Comparison of ENCODE assay signal across 13 cellular contexts in the genomic region with DNA sequence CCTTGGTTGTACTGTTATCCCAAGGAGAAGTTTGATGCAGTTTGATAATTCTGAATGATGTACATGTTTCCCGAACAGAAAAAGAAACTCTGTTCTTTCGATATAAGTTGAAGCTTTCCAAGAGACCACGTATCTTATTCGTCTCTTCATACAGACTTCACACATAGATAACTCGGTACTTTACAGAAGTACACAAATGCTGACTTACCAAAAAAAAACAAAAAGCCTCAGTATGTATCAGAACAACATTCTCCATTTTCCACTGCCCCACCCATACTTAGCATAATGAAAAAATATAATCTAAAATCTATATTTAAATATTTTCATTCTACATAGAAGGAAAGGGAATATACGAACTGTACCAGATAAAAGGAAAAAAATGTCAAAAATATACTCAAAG. TPM values are rescaled to one million over a fixed set of nuclear protein-coding genes. Genes with fewer than 3 reads are reported as not detected.
DNase-seq lines count a peak whose midpoint lies in the region; ATAC-seq and TF ChIP-seq lines count a peak whose summit lies in the region.
"Had no signal": no experiment of that assay in that cellular context is flagged by ENCODE, and none has a peak within 500 bp of the region (broad histone marks: within the 10 kb centered on the region; RNA-seq: fewer than 3 reads in every experiment).

No MANE protein-coding gene starts in this region.

- H3K4me3 Mint-ChIP-seq in CD4-positive, alpha-beta T cell = peak overlapping the region; percentile 97
- H3K4me3 Mint-ChIP-seq in activated naive CD8-positive, alpha-beta T cell treated with anti-CD3 and anti-CD28 coated beads, Interleukin-2, amount 50 U/mL, for 24 hours = peak overlapping the region; percentile 90
- peak overlapping the region in 9 of 10 donors; percentile 78 to 98 (median 92) for H3K4me3 Mint-ChIP-seq in naive thymus-derived CD8-positive, alpha-beta T cell

- intact Hi-C loops in CD4-positive, alpha-beta T cell (cut with DNase I, micrococcal nuclease) = loop anchor here (10.0 kb wide), 4 partner anchors 158 to 622 kb away; a partner anchor contains a TSS

- no peak for TF ChIP-seq CTCF in CD4-positive, alpha-beta T cell (IDR thresholded peaks at IDR 0.05)
- TF ChIP-seq CTCF in HFF-Myc (IDR thresholded peaks at IDR 0.05; ENCODE audit: low read depth, low read length, missing control alignments) = no peak

- CTCF ChIA-PET in CD4-positive, alpha-beta T cell (lab: Charles Lee) = interaction anchor here (1.2 to 1.4 kb wide), 3 partner anchors 39 to 160 kb away, joined by 3 to 5 read pairs (median 4); no protein-coding TSS in a partner anchor
- CTCF ChIA-PET in HEK293T (lab: Yijun Ruan, JAX) = no interaction called here

- H3K4me3 ChIP-seq in HFF-Myc (replicated peaks; ENCODE audit: low read depth, low read length) = peak overlapping the region; percentile 91; the same call in 1 of the 2 replicates

- H3K27me3 Mint-ChIP-seq in CD4-positive, alpha-beta T cell = no peaks in the 10 kb centered on the region
- no peaks in the 10 kb centered on the region for H3K27me3 Mint-ChIP-seq in activated naive CD8-positive, alpha-beta T cell treated with anti-CD3 and anti-CD28 coated beads, Interleukin-2, amount 50 U/mL, for 24 hours
- no peaks in the 10 kb centered on the region for H3K27me3 Mint-ChIP-seq in naive thymus-derived CD8-positive, alpha-beta T cell
- H3K27me3 Mint-ChIP-seq: naive B cell had no signal

- H3K36me3 Mint-ChIP-seq in CD4-positive, alpha-beta T cell (ENCODE audit: low read depth) = peaks cover 17% of the 10 kb centered on the region
- peaks cover 3% of the 10 kb centered on the region for H3K36me3 Mint-ChIP-seq in activated naive CD8-positive, alpha-beta T cell treated with anti-CD3 and anti-CD28 coated beads, Interleukin-2, amount 50 U/mL, for 24 hours (ENCODE audit: low read depth)
- peaks cover 0 to 4% (median 0%) of the 10 kb centered on the region in 3 donors for H3K36me3 Mint-ChIP-seq in naive thymus-derived CD8-positive, alpha-beta T cell
- H3K36me3 Mint-ChIP-seq: naive B cell had no signal

- POLR2A ChIA-PET in CD4-positive, alpha-beta T cell (lab: Charles Lee) = interaction anchor here (1.2 to 4.9 kb wide), 3 partner anchors 14 to 434 kb away, joined by 3 to 31 read pairs (median 4); a partner anchor contains a TSS
- POLR2A ChIA-PET in naive thymus-derived CD8-positive, alpha-beta T cell (lab: Charles Lee) = interaction anchor here (3.6 kb wide), 1 partner anchor 13 kb away, joined by 24 read pairs; no protein-coding TSS in a partner anchor
- POLR2A ChIA-PET in HEK293T (lab: Yijun Ruan, JAX) = interaction anchor here (1.0 to 1.2 kb wide), 2 partner anchors 349 to 514 kb away, joined by 3 read pairs; a partner anchor contains a TSS

- H3K27me3 ChIP-seq in CD4-positive, alpha-beta T cell (ENCODE audit: control insufficient read depth, insufficient read depth, low read length) = no peaks in the 10 kb centered on the region

- H3K9me3 ChIP-seq in CD4-positive, alpha-beta T cell (ENCODE audit: control insufficient read depth, low read length) = no peaks in the 10 kb centered on the region

- no peaks in the 10 kb centered on the region for H3K9me3 Mint-ChIP-seq in CD4-positive, alpha-beta T cell
- H3K9me3 Mint-ChIP-seq in activated naive CD8-positive, alpha-beta T cell treated with anti-CD3 and anti-CD28 coated beads, Interleukin-2, amount 50 U/mL, for 24 hours = no peaks in the 10 kb centered on the region
- no peaks in the 10 kb centered on the region for H3K9me3 Mint-ChIP-seq in naive thymus-derived CD8-positive, alpha-beta T cell
- H3K9me3 Mint-ChIP-seq: naive B cell had no signal

- no peak overlapping the region for H3K27ac ChIP-seq in CD4-positive, alpha-beta T cell (ENCODE audit: low read depth, low read length)

- H3K27ac Mint-ChIP-seq in CD4-positive, alpha-beta T cell = peak overlapping the region; percentile 83
- H3K27ac Mint-ChIP-seq in activated naive CD8-positive, alpha-beta T cell treated with anti-CD3 and anti-CD28 coated beads, Interleukin-2, amount 50 U/mL, for 24 hours = no peak overlapping the region
- H3K27ac Mint-ChIP-seq in naive thymus-derived CD8-positive, alpha-beta T cell = peak overlapping the region in 5 of 10 donors; percentile 4 to 84 (median 7)

- H3K4me1 Mint-ChIP-seq in CD4-positive, alpha-beta T cell (ENCODE audit: low read depth) = peaks cover 79% of the 10 kb centered on the region
- H3K4me1 Mint-ChIP-seq in activated naive CD8-positive, alpha-beta T cell treated with anti-CD3 and anti-CD28 coated beads, Interleukin-2, amount 50 U/mL, for 24 hours = peaks cover 59% of the 10 kb centered on the region
- peaks cover 43 to 82% (median 73%) of the 10 kb centered on the region in 4 donors for H3K4me1 Mint-ChIP-seq in naive thymus-derived CD8-positive, alpha-beta T cell

- ATAC-seq in CD4-positive, alpha-beta T cell (ENCODE audit: poor library complexity) = no peak
- ATAC-seq in activated naive CD8-positive, alpha-beta T cell treated with anti-CD3 and anti-CD28 coated beads, Interleukin-2, amount 50 U/mL, for 24 hours = no peak
- no peak for ATAC-seq in naive thymus-derived CD8-positive, alpha-beta T cell
- ATAC-seq: Right ventricle myocardium inferior had no signal

- no peak for DNase-seq in CD4-positive, alpha-beta T cell
- DNase-seq in HFF-Myc (ENCODE audit: extremely low read depth, low read depth) (no peak), NOMO-1 (lab: John Stamatoyannopoulos, UW; ENCODE audit: unreplicated experiment in 2 of 2) (no peak), HEK293T (ENCODE audit: extremely low spot score) (no peak), SHP77 treated with DMSO at 0.1 percent for 48 hours (lab: John Stamatoyannopoulos, UW) (no peak), iPS-NIHi7 (ENCODE audit: extremely low spot score) (no peak)
- no peak for DNase-seq in activated naive CD8-positive, alpha-beta T cell treated with anti-CD3 and anti-CD28 coated beads, Interleukin-2, amount 50 U/mL, for 24 hours
- no peak for DNase-seq in naive thymus-derived CD8-positive, alpha-beta T cell
- DNase-seq: activated CD4-positive, CD25-positive, alpha-beta regulatory T cell treated with anti-CD3 and anti-CD28 coated beads, Interleukin-2, amount 50 U/mL, for 72 hours; naive B cell; NCI-H2107; stimulated activated CD4-positive, alpha-beta T cell treated with anti-CD3 and anti-CD28 coated beads, Interleukin-1b, Interleukin-23, amount 100 ng/mL, for 48 hours had no signal

TF ChIP-seq in HEK293T, 16 proteins besides CTCF, POLR2A, EP300 and RAD21:
- no peak for TF ChIP-seq FOXK2 (IDR thresholded peaks at IDR 0.05)
- no peak for TF ChIP-seq ZNF384 (IDR thresholded peaks at IDR 0.05)
- TF ChIP-seq SUZ12 (IDR thresholded peaks at IDR 0.05) = no peak
- TF ChIP-seq SP1 (IDR thresholded peaks at IDR 0.05) = no peak
- no peak for TF ChIP-seq CTBP1 (IDR thresholded peaks at IDR 0.05; ENCODE audit: borderline replicate concordance)
- no peak for TF ChIP-seq LEF1 (IDR thresholded peaks at IDR 0.05; ENCODE audit: borderline replicate concordance)
- no peak for TF ChIP-seq L3MBTL2 (conservative IDR thresholded peaks at IDR 0.05)
- no peak for TF ChIP-seq ARNT (IDR thresholded peaks at IDR 0.05)
- TF ChIP-seq BHLHE40 (IDR thresholded peaks at IDR 0.05; ENCODE audit: borderline replicate concordance) = no peak
- no peak for TF ChIP-seq TARDBP (IDR thresholded peaks at IDR 0.05)
- TF ChIP-seq FOXA1 (IDR thresholded peaks at IDR 0.05) = no peak
TF ChIP-seq in HEK293T: peak in this region for 0.

RNA-seq across cellular contexts. Expression of a gene that starts 2.2 kb away (rescaled TPM):
- total RNA-seq in CD4-positive, alpha-beta T cell = 10 to 100 TPM; 73.1 to 74.9 TPM
- 100 to 1,000 TPM; 108 to 112 TPM for total RNA-seq in naive thymus-derived CD8-positive, alpha-beta T cell
- 10 to 100 TPM; 30.3 to 39.8 (median 34.8) TPM for polyA plus RNA-seq in naive thymus-derived CD8-positive, alpha-beta T cell

RNA-seq across cellular contexts. Expression of a gene that starts 47.7 kb away (rescaled TPM):
- under 1 TPM in 1 of 2 experiments, not detected in 1; 0.11 TPM for total RNA-seq in CD4-positive, alpha-beta T cell
- under 1 TPM; 0.05 to 0.11 TPM for total RNA-seq in naive thymus-derived CD8-positive, alpha-beta T cell
- polyA plus RNA-seq in naive thymus-derived CD8-positive, alpha-beta T cell = under 1 TPM in 1 of 3 donors, not detected in 2; 0.19 TPM
